7 cellular contexts compared by ENCODE assay signal in the genomic region with DNA sequence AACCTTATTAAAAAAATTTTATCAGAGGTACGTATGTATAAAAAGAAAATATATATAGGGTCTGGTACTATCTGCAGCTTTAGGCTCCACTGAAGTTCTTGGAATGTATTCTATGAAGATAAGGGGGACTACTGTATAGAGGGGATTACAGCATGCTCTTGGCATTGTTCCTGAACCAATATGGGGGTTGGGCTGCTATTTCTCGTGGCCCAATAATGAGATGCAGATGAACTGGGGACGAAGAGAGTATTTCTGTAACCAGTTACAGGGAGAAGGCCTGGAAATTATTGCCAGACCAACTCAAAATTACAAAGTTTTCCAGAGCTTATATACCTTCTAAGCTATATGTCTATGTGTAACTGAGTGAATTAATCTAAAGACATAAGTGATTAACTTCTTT. TPM values are rescaled to one million over a fixed set of nuclear protein-coding genes. Genes with fewer than 3 reads are reported as not detected.
DNase-seq lines count a peak whose midpoint lies in the region; ATAC-seq and TF ChIP-seq lines count a peak whose summit lies in the region.
"Not testable (repeated sequence)": the region's sequence is repeated elsewhere in the genome, so short reads cannot be mapped to it uniquely, and the experiment has no call there.

No MANE protein-coding gene starts in this region.

- not testable (repeated sequence) for H3K27me3 Mint-ChIP-seq in Caco-2 (ENCODE audit: insufficient read depth, unreplicated experiment); MCF 10A (ENCODE audit: insufficient read depth, unreplicated experiment); nephron (ENCODE audit: low read depth); type B pancreatic cell

- not testable (repeated sequence) for H3K36me3 ChIP-seq in Caco-2 (ENCODE audit: control insufficient read depth, insufficient read depth, low read length); PC-3 (ENCODE audit: low read depth, low read length); hepatocyte (replicated peaks; ENCODE audit: insufficient read depth, low read depth)

- CTCF ChIA-PET in Caco-2 (lab: Charles Lee); PC-3 (lab: Charles Lee): not testable (repeated sequence)
- CTCF ChIA-PET in MCF 10A (lab: Yijun Ruan, JAX) = interaction anchor here (0.7 to 1.2 kb wide), 2 partner anchors 30 to 44 kb away, joined by 3 read pairs; no protein-coding TSS in a partner anchor

- H3K4me2 ChIP-seq in PC-3 (ENCODE audit: low read length) = not testable (repeated sequence)
- peak overlapping the region; percentile 23 for H3K4me2 ChIP-seq in hepatocyte

- not testable (repeated sequence) for H3K9me3 ChIP-seq in Caco-2; PC-3 (ENCODE audit: low read length); hepatocyte (ENCODE audit: low read depth)

- not testable (repeated sequence) for H3K36me3 Mint-ChIP-seq in Caco-2 (ENCODE audit: insufficient read depth, unreplicated experiment); MCF 10A (ENCODE audit: insufficient read depth, unreplicated experiment); nephron (ENCODE audit: low read depth); type B pancreatic cell

- whole genome bisulfite sequencing in hepatocyte (ENCODE audit: low lambda C conversion rate, missing lambda C conversion rate) = 48% methylated on average over 3 of the region's 3 CpGs

- not testable (repeated sequence) for H3F3A ChIP-seq in PC-3 (ENCODE audit: low read length, unreplicated experiment)

- H3K4me3 Mint-ChIP-seq in Caco-2 (ENCODE audit: unreplicated experiment); MCF 10A (ENCODE audit: unreplicated experiment); nephron; type B pancreatic cell: not testable (repeated sequence)

- H3K4me1 ChIP-seq in Caco-2 (peaks cover 71% of the 10 kb centered on the region), PC-3 (ENCODE audit: insufficient read depth, low read length) (peaks cover 20% of the 10 kb centered on the region), hepatocyte (ENCODE audit: insufficient read depth) (peaks cover 20% of the 10 kb centered on the region)

- H3K79me2 ChIP-seq in PC-3 (ENCODE audit: low read length); hepatocyte: not testable (repeated sequence)

- not testable (repeated sequence) for ATAC-seq in PC-3

- H3K27ac ChIP-seq in PC-3 (ENCODE audit: low read length) (peak overlapping the region; percentile 93), VCaP (0 out of 2 replicates have a peak overlapping the region, but pooled peaks have one; percentile 16), hepatocyte (peak overlapping the region; percentile 64)

- not testable (repeated sequence) for H3K9ac ChIP-seq in PC-3 (ENCODE audit: low read length)

- not testable (repeated sequence) for H3K9me3 Mint-ChIP-seq in Caco-2 (ENCODE audit: unreplicated experiment); MCF 10A (ENCODE audit: unreplicated experiment); type B pancreatic cell
- peaks cover 14% of the 10 kb centered on the region for H3K9me3 Mint-ChIP-seq in nephron

- POLR2A ChIA-PET in Caco-2 (lab: Charles Lee) = interaction anchor here (0.6 kb wide), 1 partner anchor 55 kb away, joined by 3 read pairs; no protein-coding TSS in a partner anchor
- POLR2A ChIA-PET in PC-3 (lab: Charles Lee; ENCODE audit: unreplicated experiment) = not testable (repeated sequence)
- POLR2A ChIA-PET in MCF 10A (lab: Yijun Ruan, JAX) = interaction anchor here (0.8 to 10.3 kb wide), 19 partner anchors 10 to 381 kb away, joined by 3 to 78 read pairs (median 5); partner anchors contain the start of genes NAB1 and NEMP2

- not testable (repeated sequence) for H4K20me1 ChIP-seq in PC-3 (ENCODE audit: low read length); hepatocyte (ENCODE audit: insufficient read depth, poor library complexity, severe bottlenecking)

- intact Hi-C loops in Caco-2 (cut with micrococcal nuclease; ENCODE audit: unreplicated experiment) = loop anchor here (1.0 kb wide), 5 partner anchors 9 to 79 kb away; partner anchors contain the start of gene NEMP2
- intact Hi-C loops in PC-3 (cut with micrococcal nuclease) = loop anchor here (5.0 kb wide), 1 partner anchor 38 kb away; the partner anchor contains the start of gene NAB1
- intact Hi-C loops in MCF 10A (cut with micrococcal nuclease) = not testable (repeated sequence)

- not testable (repeated sequence) for H3K27me3 ChIP-seq in Caco-2 (replicated peaks; ENCODE audit: control insufficient read depth, insufficient read depth, low read length); PC-3 (ENCODE audit: low read length); hepatocyte

- not testable (repeated sequence) for BruUV-seq in Caco-2 (replicated peaks; lab: Mats Ljungman, UMichigan); PC-3 (replicated peaks; lab: Mats Ljungman, UMichigan); MCF 10A (replicated peaks; lab: Mats Ljungman, UMichigan)

- TF ChIP-seq CTCF in Caco-2 (IDR thresholded peaks at IDR 0.05; ENCODE audit: insufficient read depth in 1 of 2, low read depth in 1 of 2, low read length in 1 of 2, severe bottlenecking in 1 of 2, unreplicated experiment in 1 of 2); PC-3 (conservative IDR thresholded peaks at IDR 0.05; ENCODE audit: low read depth, low read length); VCaP (conservative IDR thresholded peaks at IDR 0.05); MCF 10A (IDR thresholded peaks at IDR 0.05; ENCODE audit: unreplicated experiment); hepatocyte (IDR thresholded peaks at IDR 0.05; ENCODE audit: poor library complexity); nephron (IDR thresholded peaks at IDR 0.05; ENCODE audit: unreplicated experiment in 3 of 3); type B pancreatic cell (conservative IDR thresholded peaks at IDR 0.05): not testable (repeated sequence)

- H3K4me3 ChIP-seq in Caco-2 (ENCODE audit: low read depth, low read length); PC-3 (ENCODE audit: low read length); hepatocyte: not testable (repeated sequence)

- DNase-seq in Caco-2 = peak; percentile 62 to 79
- DNase-seq in PC-3; MCF 10A (ENCODE audit: unreplicated experiment); hepatocyte (ENCODE audit: low spot score); type B pancreatic cell (ENCODE audit: extremely low spot score, unreplicated experiment): not testable (repeated sequence)

- H2AFZ ChIP-seq in PC-3 (ENCODE audit: low read length); hepatocyte: not testable (repeated sequence)

- H3K4me1 Mint-ChIP-seq in Caco-2 (ENCODE audit: low read depth, unreplicated experiment) (peaks cover 48% of the 10 kb centered on the region), MCF 10A (ENCODE audit: insufficient read depth, unreplicated experiment) (peaks cover 47% of the 10 kb centered on the region), nephron (peaks cover 24% of the 10 kb centered on the region), type B pancreatic cell (ENCODE audit: unreplicated experiment) (peaks cover 10% of the 10 kb centered on the region)

- H3K27ac Mint-ChIP-seq in Caco-2 (ENCODE audit: unreplicated experiment) (peak overlapping the region; percentile 52), MCF 10A (ENCODE audit: low read depth, unreplicated experiment) (peak overlapping the region; percentile 81), nephron (peak overlapping the region; percentile 66 to 94 (median 93)), type B pancreatic cell (peak overlapping the region; percentile 51)

- not testable (repeated sequence) for H3K9me2 ChIP-seq in PC-3 (replicated peaks; ENCODE audit: low read length); hepatocyte (replicated peaks; ENCODE audit: insufficient read depth)

RNA-seq across cellular contexts. Expression of gene NAB1, which starts 40.0 kb away (rescaled TPM):
- 87.9 and 88.1 TPM in 2 replicates for total RNA-seq in Caco-2 (2022)
- 23.1 and 23.6 TPM in 2 replicates for total RNA-seq in PC-3 (2014; rRNA removed)
- 40.3 and 48.5 TPM in 2 replicates for total RNA-seq in MCF 10A (2022)
- total RNA-seq in hepatocyte = 41.8 and 46.6 TPM in 2 replicates
- polyA plus RNA-seq in hepatocyte = 9.9 and 10.1 TPM in 2 replicates
- 32.9 and 39.7 TPM in 2 replicates for total RNA-seq in type B pancreatic cell (ENCODE audit: low replicate concordance)

Comparison
In these comparisons a context has a peak if more than half of its experiments do, and no peak if none do; other contexts are left out.
1. H3K27ac ChIP-seq: peak in every context shown above with its lines; median percentile 93 in PC-3; 64 in hepatocyte; 16 in VCaP.